In the genomic region with DNA sequence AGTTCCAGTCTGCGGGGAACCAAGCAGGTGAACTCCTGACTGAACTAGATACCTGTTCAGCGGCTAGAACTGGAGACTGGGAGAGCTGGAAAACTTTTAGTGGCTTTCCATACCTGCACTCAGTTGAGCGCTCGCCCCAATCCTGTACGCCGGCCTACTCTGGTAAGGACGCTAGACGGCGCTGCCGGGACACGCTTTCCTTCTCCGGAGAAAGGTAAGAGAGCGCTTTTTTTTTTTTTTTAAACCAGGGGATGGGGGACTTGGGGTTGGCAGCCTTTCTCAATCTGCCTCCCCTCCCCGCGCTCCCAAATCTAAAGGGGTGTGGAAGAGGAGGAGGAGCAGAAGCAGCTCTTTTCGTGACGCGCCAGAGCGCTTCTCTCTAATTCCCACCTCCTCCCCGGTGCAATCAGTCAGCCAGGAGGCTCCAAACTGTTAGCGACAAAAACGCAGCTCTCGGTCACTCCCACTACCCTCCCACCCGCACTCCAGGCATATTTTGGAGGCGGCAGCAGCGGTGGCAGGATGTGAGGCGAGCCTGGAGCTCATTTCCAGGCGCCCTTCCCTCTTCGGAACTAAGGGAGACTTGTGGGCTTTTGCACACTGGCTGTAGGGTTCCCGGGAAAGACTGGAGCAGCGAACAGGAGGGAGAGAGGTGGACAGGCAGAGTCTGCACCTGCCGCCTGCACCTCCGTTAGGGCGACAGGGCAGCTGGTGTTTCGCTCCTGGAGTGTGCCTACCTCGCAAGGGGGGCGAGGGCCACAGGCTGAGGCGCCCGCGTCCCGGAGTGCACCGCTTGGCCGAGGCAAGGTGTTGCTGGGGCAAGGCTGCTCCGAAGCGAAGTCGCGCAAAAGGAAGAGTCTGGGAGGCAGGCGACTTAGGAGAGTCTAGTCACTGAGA, we compare ENCODE assay signal across 8 cellular contexts. TPM values are rescaled to one million over a fixed set of nuclear protein-coding genes. Genes with fewer than 3 reads are reported as not detected.
A peak's percentile ranks its signal among the peaks of the same experiment; 100 is the strongest.
DNase-seq lines count a peak whose midpoint lies in the region; ATAC-seq and TF ChIP-seq lines count a peak whose summit lies in the region.

A gene (plus strand): TSS at position 409 of the 897 bp plus-strand sequence.

- no peaks in the 10 kb centered on the region for H3K36me3 Mint-ChIP-seq in CD4-positive, alpha-beta T cell (ENCODE audit: low read depth)
- H3K36me3 Mint-ChIP-seq in naive thymus-derived CD8-positive, alpha-beta T cell = peaks cover 0 to 5% (median 0%) of the 10 kb centered on the region in 3 donors

- H3K4me1 Mint-ChIP-seq in CD4-positive, alpha-beta T cell (ENCODE audit: low read depth) = no peaks in the 10 kb centered on the region
- H3K4me1 Mint-ChIP-seq in naive thymus-derived CD8-positive, alpha-beta T cell = no peaks in the 10 kb centered on the region

- H3K36me3 ChIP-seq in colonic mucosa = no peaks in the 10 kb centered on the region

- no peak within 1 kb of the TSS for H3K4me3 Mint-ChIP-seq in CD4-positive, alpha-beta T cell
- H3K4me3 Mint-ChIP-seq in naive thymus-derived CD8-positive, alpha-beta T cell = no peak within 1 kb of the TSS

- H3K27ac Mint-ChIP-seq in CD4-positive, alpha-beta T cell = no peak within 1 kb of the TSS
- H3K27ac Mint-ChIP-seq in naive thymus-derived CD8-positive, alpha-beta T cell = no peak within 1 kb of the TSS

- H3K9ac ChIP-seq in colonic mucosa (ENCODE audit: low read depth in 2 of 2, low read length in 2 of 2) = no peak within 1 kb of the TSS

- CTCF ChIA-PET in CD4-positive, alpha-beta T cell (lab: Charles Lee) = no interaction called here

- no peaks in the 10 kb centered on the region for H3K9me3 ChIP-seq in colonic mucosa
- no peaks in the 10 kb centered on the region for H3K9me3 ChIP-seq in CD4-positive, alpha-beta T cell (ENCODE audit: control insufficient read depth, low read length)

- no peak within 1 kb of the TSS for H3K27ac ChIP-seq in colonic mucosa
- H3K27ac ChIP-seq in CD4-positive, alpha-beta T cell (ENCODE audit: low read depth, low read length) = no peak within 1 kb of the TSS

- DNase-seq in DMS153 treated with DMSO at 0.1 percent for 48 hours (lab: John Stamatoyannopoulos, UW; ENCODE audit: unreplicated experiment) = peak; percentile 0
- DNase-seq in DMS153 (lab: John Stamatoyannopoulos, UW) = no peak
- peak; percentile 17 for DNase-seq in LHCN-M2 (ENCODE audit: low read depth)
- peak; percentile 38 for DNase-seq in colonic mucosa
- DNase-seq in mucosa of gallbladder (ENCODE audit: low spot score) = peak; percentile 38
- no peak for DNase-seq in CD4-positive, alpha-beta T cell
- DNase-seq in naive thymus-derived CD8-positive, alpha-beta T cell = no peak

- intact Hi-C loops in colonic mucosa (cut with DNase I) = no loop called here
- intact Hi-C loops in CD4-positive, alpha-beta T cell (cut with DNase I, micrococcal nuclease) = no loop called here

- no peaks in the 10 kb centered on the region for H3K9me3 Mint-ChIP-seq in CD4-positive, alpha-beta T cell
- peaks cover 0 to 7% (median 0%) of the 10 kb centered on the region in 9 donors for H3K9me3 Mint-ChIP-seq in naive thymus-derived CD8-positive, alpha-beta T cell

- ATAC-seq in CD4-positive, alpha-beta T cell (ENCODE audit: poor library complexity) = no peak
- no peak for ATAC-seq in naive thymus-derived CD8-positive, alpha-beta T cell
- ATAC-seq in HG02938 (IDR thresholded peaks at IDR 0.05; ENCODE audit: unreplicated experiment) = no peak

- H3K27me3 ChIP-seq in colonic mucosa = peaks cover 29% of the 10 kb centered on the region
- peaks cover 23% of the 10 kb centered on the region for H3K27me3 ChIP-seq in CD4-positive, alpha-beta T cell (ENCODE audit: control insufficient read depth, insufficient read depth, low read length)

- TF ChIP-seq CTCF in colonic mucosa (IDR thresholded peaks at IDR 0.05) = peak; percentile 25
- TF ChIP-seq CTCF in CD4-positive, alpha-beta T cell (IDR thresholded peaks at IDR 0.05) = no peak

- H3K4me3 ChIP-seq in colonic mucosa = no peak within 1 kb of the TSS

- no peaks in the 10 kb centered on the region for H3K4me1 ChIP-seq in colonic mucosa

- POLR2A ChIA-PET in CD4-positive, alpha-beta T cell (lab: Charles Lee) = no interaction called here
- POLR2A ChIA-PET in naive thymus-derived CD8-positive, alpha-beta T cell (lab: Charles Lee) = no interaction called here

- H3K27me3 Mint-ChIP-seq in CD4-positive, alpha-beta T cell = peaks cover 29% of the 10 kb centered on the region
- H3K27me3 Mint-ChIP-seq in naive thymus-derived CD8-positive, alpha-beta T cell = peaks cover 4 to 35% (median 14%) of the 10 kb centered on the region in 5 donors

RNA-seq across cellular contexts. Expression of the gene that starts here (rescaled TPM):
- total RNA-seq in LHCN-M2 (2014; rRNA removed) (0.58 and 0.63 TPM in 2 replicates), colonic mucosa (not detected), mucosa of gallbladder (0.35 TPM)
- 0.04 TPM for polyA plus RNA-seq in LHCN-M2 (2012)
- total RNA-seq in CD4-positive, alpha-beta T cell = not detected
- not detected for total RNA-seq in naive thymus-derived CD8-positive, alpha-beta T cell
- not detected for polyA plus RNA-seq in naive thymus-derived CD8-positive, alpha-beta T cell

Comparison
In these comparisons a context has a peak if more than half of its experiments do, and no peak if none do; other contexts are left out.
1. Peak in DNase-seq in LHCN-M2; RNA of the gene not detected or under 1 TPM.
2. Peak in DNase-seq in colonic mucosa; RNA of the gene not detected or under 1 TPM.
3. Peak in DNase-seq in mucosa of gallbladder; RNA of the gene not detected or under 1 TPM.